1 cellular context compared by ENCODE assay signal in genomic region chr12:2752676-2753371, GRCh38.
A peak's percentile ranks its signal among the peaks of the same experiment; 100 is the strongest.
TF ChIP-seq lines count a peak whose summit lies in the region.

No MANE protein-coding gene starts in this region.

TF ChIP-seq in K562, 482 proteins besides CTCF, POLR2A, EP300 and RAD21 (continued from another document and continues in another):
- TF ChIP-seq SPI1 (IDR thresholded peaks at IDR 0.05; ENCODE audit: borderline replicate concordance, low read depth, low read length) (no peak), TSC22D4 (tag; IDR thresholded peaks at IDR 0.05) (no peak), ARID4B (CRISPR knock-in tag; IDR thresholded peaks at IDR 0.05) (peak; percentile 99), FOXJ2 (tag; IDR thresholded peaks at IDR 0.05) (no peak), ZNF165 (CRISPR knock-in tag; IDR thresholded peaks at IDR 0.05; ENCODE audit: borderline replicate concordance) (no peak), ZKSCAN8 (CRISPR knock-in tag; IDR thresholded peaks at IDR 0.05) (no peak), E2F1 (CRISPR knock-in tag; IDR thresholded peaks at IDR 0.05) (no peak; the same call in 1 of the 2 replicates), ZBTB11 (CRISPR knock-in tag; IDR thresholded peaks at IDR 0.05) (no peak), NFE2 (IDR thresholded peaks at IDR 0.05; ENCODE audit: low read depth) (no peak), CREB3 (tag; conservative IDR thresholded peaks at IDR 0.05; ENCODE audit: low read depth) (no peak), ZBTB5 (IDR thresholded peaks at IDR 0.05) (no peak), ZSCAN29 (IDR thresholded peaks at IDR 0.05) (no peak), ZNF217 (CRISPR knock-in tag; IDR thresholded peaks at IDR 0.05) (0 out of 2 replicates have a peak, but pooled peaks have one; percentile 79), RBM15 (IDR thresholded peaks at IDR 0.05; ENCODE audit: insufficient read depth, low read length) (no peak), ZHX1 (conservative IDR thresholded peaks at IDR 0.05; ENCODE audit: low read length) (no peak), SNIP1 (IDR thresholded peaks at IDR 0.05; ENCODE audit: low read depth) (no peak), ZNF232 (CRISPR knock-in tag; IDR thresholded peaks at IDR 0.05) (peak; percentile 99), ERF (CRISPR knock-in tag; IDR thresholded peaks at IDR 0.05) (no peak), EHMT2 (IDR thresholded peaks at IDR 0.05) (peak; percentile 100), KDM1A (IDR thresholded peaks at IDR 0.05) (no peak), LCOR (CRISPR knock-in tag; IDR thresholded peaks at IDR 0.05) (peak; percentile 90), ZBTB12 (CRISPR knock-in tag; IDR thresholded peaks at IDR 0.05) (no peak), MAFF (IDR thresholded peaks at IDR 0.05; ENCODE audit: low read length) (no peak), TAF1 (IDR thresholded peaks at IDR 0.05; ENCODE audit: control insufficient read depth, extremely low read depth, insufficient read depth, low read length, severe bottlenecking) (no peak), SMARCE1 (IDR thresholded peaks at IDR 0.05) (no peak), TRIM28 (IDR thresholded peaks at IDR 0.05) (no peak), HMG20B (CRISPR knock-in tag; IDR thresholded peaks at IDR 0.05) (no peak), FOXP1 (CRISPR knock-in tag; IDR thresholded peaks at IDR 0.05) (peak; percentile 99), MAFK (IDR thresholded peaks at IDR 0.05; ENCODE audit: low read length) (no peak), ZNF282 (CRISPR knock-in tag; IDR thresholded peaks at IDR 0.05) (peak; percentile 87; the same call in 1 of the 2 replicates), LARP7 (IDR thresholded peaks at IDR 0.05) (no peak), STAT6 (CRISPR knock-in tag; IDR thresholded peaks at IDR 0.05) (no peak), ZNF584 (CRISPR knock-in tag; IDR thresholded peaks at IDR 0.05; ENCODE audit: low read depth) (peak; percentile 64; the same call in 1 of the 2 replicates), NCOA2 (IDR thresholded peaks at IDR 0.05; ENCODE audit: partially characterized antibody in 2 of 2) (no peak), ZNF668 (CRISPR knock-in tag; IDR thresholded peaks at IDR 0.05) (peak; percentile 56; the same call in 1 of the 2 replicates), ZNF740 (CRISPR knock-in tag; IDR thresholded peaks at IDR 0.05) (peak; percentile 77), ZNF740 (tag; IDR thresholded peaks at IDR 0.05) (no peak), HDAC3 (IDR thresholded peaks at IDR 0.05; ENCODE audit: borderline replicate concordance, partially characterized antibody) (no peak), CREM (IDR thresholded peaks at IDR 0.05; ENCODE audit: low read depth) (peak; percentile 79), MYBL2 (IDR thresholded peaks at IDR 0.05; ENCODE audit: low read depth) (no peak), MYBL2 (CRISPR knock-in tag; IDR thresholded peaks at IDR 0.05; ENCODE audit: borderline replicate concordance) (no peak)
